ENCODE assay signal across 25 cellular contexts in the genomic region with DNA sequence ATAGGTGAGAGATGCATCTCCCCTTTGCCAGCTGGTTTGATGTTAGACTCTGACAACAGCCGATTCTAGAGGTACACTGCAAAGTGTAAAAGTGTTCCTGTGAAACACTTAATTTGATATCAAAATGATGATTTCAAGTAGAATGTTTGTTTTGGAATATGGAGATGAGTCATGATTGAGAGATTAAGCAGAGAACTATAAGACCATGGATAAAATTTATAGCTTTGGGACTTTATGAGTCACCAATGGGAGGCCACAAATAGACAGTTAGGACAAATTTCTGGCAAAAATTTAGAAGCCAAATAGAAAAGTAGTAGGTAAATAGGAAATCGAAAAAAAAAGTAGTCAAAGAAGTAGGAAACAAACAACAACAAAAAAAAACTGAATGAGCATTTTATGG.
"Had no signal": no experiment of that assay in that cellular context is flagged by ENCODE, and none has a peak within 500 bp of the region (broad histone marks: within the 10 kb centered on the region; RNA-seq: fewer than 3 reads in every experiment).

No MANE protein-coding gene starts in this region.

- H3K27me3 ChIP-seq: esophagus muscularis mucosa, stomach, suprapubic skin, tibial artery, uterus had no signal

- ATAC-seq: activated CD8-positive, alpha-beta T cell treated with anti-CD3 and anti-CD28 coated beads for 36 hours; activated T-cell treated with anti-CD3 and anti-CD28 coated beads, Interleukin-2, amount 50 U/mL, for 4 hours; activated T-helper 17 cell treated with anti-CD3 and anti-CD28 coated beads, Interleukin-2, amount 50 U/mL, for 72 hours; right cardiac atrium; stimulated activated naive B cell treated with anti-CD40 and anti-IgM and Interleukin-4, amounts not matched to agents 10 μg/mL and 1 μg/mL and 100 μg/mL, for 72 hours; WTC11 had no signal

- H3K4me1 ChIP-seq: left ventricle myocardium inferior, stomach, suprapubic skin, tibial artery, uterus had no signal

- H3K27ac ChIP-seq: esophagus muscularis mucosa, left ventricle myocardium inferior, stomach, suprapubic skin, tibial artery, uterus had no signal

- FAIRE-seq: colon, frontal cortex had no signal

- H3K36me3 ChIP-seq: esophagus muscularis mucosa, left ventricle myocardium inferior, stomach, suprapubic skin, tibial artery, uterus had no signal

- H3K4me3 ChIP-seq: esophagus muscularis mucosa, left ventricle myocardium inferior, lung, stomach, suprapubic skin, tibial artery, uterus had no signal

- H3K9me3 ChIP-seq: esophagus muscularis mucosa, left ventricle myocardium inferior, stomach, tibial artery, uterus had no signal

- DNase-seq: activated CD4-positive, alpha-beta T cell treated with anti-CD3 and anti-CD28 coated beads for 1 hour; activated CD4-positive, alpha-beta T cell treated with anti-CD3 and anti-CD28 coated beads, Interleukin-2, amount 10 ng/mL, durations not matched to agents 7 days and 5 days; activated CD8-positive, alpha-beta T cell treated with anti-CD3 and anti-CD28 coated beads for 36 hours; activated gamma-delta T cell treated with Interleukin-2 at 50 U/mL for 16 hours; activated naive CD4-positive, alpha-beta T cell treated with anti-CD3 and anti-CD28 coated beads, Interleukin-2, amount 50 U/mL, for 16 hours; activated T-cell treated with anti-CD3 and anti-CD28 coated beads, Interleukin-2, amount 50 U/mL, for 4 hours; dermis blood vessel endothelial cell; effector CD4-positive, alpha-beta T cell; islet precursor cell; left ventricle myocardium inferior; posterior cingulate gyrus; right cardiac atrium; stimulated activated CD4-positive, alpha-beta T cell treated with anti-CD3 and anti-CD28 coated beads, Interleukin-15, amount 100 ng/mL, for 24 hours; stimulated activated CD4-positive, alpha-beta T cell treated with anti-CD3 and anti-CD28 coated beads, Interleukin-2, amount 100 ng/mL, for 24 hours; stimulated activated naive B cell treated with anti-CD40 and anti-IgM and Interleukin-4, amounts not matched to agents 10 μg/mL and 1 μg/mL and 100 μg/mL, for 72 hours; stomach; tibial artery; uterus had no signal
